In the genomic region with DNA sequence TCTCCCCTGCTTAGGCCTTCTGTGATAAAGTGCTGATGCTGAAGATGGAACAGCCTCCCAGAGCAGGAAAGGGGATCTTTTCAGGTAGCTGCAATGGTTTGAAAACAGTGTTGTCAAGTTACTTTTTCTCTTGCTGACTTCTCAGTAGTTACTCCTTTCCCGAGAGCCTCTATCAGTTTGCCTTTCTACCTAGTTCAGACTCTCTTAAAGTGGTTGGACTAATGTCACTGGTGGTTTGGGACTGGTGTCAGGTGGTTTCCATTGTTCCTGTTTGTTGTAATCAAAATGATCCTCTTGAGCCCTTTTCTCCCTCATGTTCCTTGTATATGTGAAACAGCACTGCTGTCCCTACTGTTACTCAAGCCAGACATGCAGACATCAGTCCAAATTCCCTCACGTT, we compare ENCODE assay signal across 17 cellular contexts.
A peak's percentile ranks its signal among the peaks of the same experiment; 100 is the strongest.
DNase-seq lines count a peak whose midpoint lies in the region; ATAC-seq and TF ChIP-seq lines count a peak whose summit lies in the region.
"Had no signal": no experiment of that assay in that cellular context is flagged by ENCODE, and none has a peak within 500 bp of the region (broad histone marks: within the 10 kb centered on the region; RNA-seq: fewer than 3 reads in every experiment).

No MANE protein-coding gene starts in this region.

- no peaks in the 10 kb centered on the region for H3K27me3 ChIP-seq in CD8-positive, alpha-beta T cell (ENCODE audit: insufficient read depth, low read length)
- H3K27me3 ChIP-seq in H9 (ENCODE audit: insufficient read depth, low read length) (no peaks in the 10 kb centered on the region), endodermal cell (ENCODE audit: control insufficient read depth, insufficient read depth, low read length, poor library complexity, severe bottlenecking) (no peaks in the 10 kb centered on the region), transverse colon (no peaks in the 10 kb centered on the region)
- H3K27me3 ChIP-seq: SJCRH30 had no signal

- no peak overlapping the region for H2BK15ac ChIP-seq in H9 (ENCODE audit: low read depth, low read length)

- H2BK20ac ChIP-seq in H9 (ENCODE audit: low read depth, low read length, poor library complexity, severe bottlenecking): no peak overlapping the region

- H3K23me2 ChIP-seq in H9 (ENCODE audit: insufficient read length, low read depth, low read length, poor library complexity, severe bottlenecking): no peaks in the 10 kb centered on the region

- in situ Hi-C loops in transverse colon (cut with MboI; ENCODE audit: low pct_ligation_motif_present in 1 of 4, low pct_unique_long_range_greater_than_20kb in 1 of 4, low sequenced_read_pairs in 3 of 4): loop anchor here in 2 of 4 donors (10.0 to 25.0 kb wide), 2 partner anchors 243 to 700 kb away; no protein-coding TSS in a partner anchor

- H3K36me3 ChIP-seq in CD8-positive, alpha-beta T cell (ENCODE audit: insufficient read depth, low read length): no peaks in the 10 kb centered on the region
- H3K36me3 ChIP-seq in endodermal cell (ENCODE audit: control insufficient read depth, insufficient read depth, low read length): no peaks in the 10 kb centered on the region
- no peaks in the 10 kb centered on the region for H3K36me3 ChIP-seq in transverse colon
- H3K36me3 ChIP-seq: SJCRH30 had no signal

- peaks cover 20% of the 10 kb centered on the region for H3K36me3 Mint-ChIP-seq in CD8-positive, alpha-beta T cell
- peaks cover 0 to 8% (median 4%) of the 10 kb centered on the region in 3 experiments; a peak in 2 of 7 replicates for H3K36me3 Mint-ChIP-seq in H9 (ENCODE audit: insufficient read depth in 1 of 3, low read depth in 3 of 3)
- H3K36me3 Mint-ChIP-seq in endodermal cell (ENCODE audit: low read depth): peaks cover 14% of the 10 kb centered on the region
- H3K36me3 Mint-ChIP-seq in nephron progenitor cell (ENCODE audit: low read depth): peaks cover 36% of the 10 kb centered on the region

- H2BK120ac ChIP-seq in H9 (ENCODE audit: low read depth, low read length, poor library complexity, severe bottlenecking): no peak overlapping the region

- no peak overlapping the region for H2AFZ ChIP-seq in H9 (ENCODE audit: low read length)

- no peak for TF ChIP-seq POLR2A in transverse colon (IDR thresholded peaks at IDR 0.05)

- H3K4me1 Mint-ChIP-seq in CD8-positive, alpha-beta T cell (ENCODE audit: low read depth): peaks cover 18% of the 10 kb centered on the region
- H3K4me1 Mint-ChIP-seq in H9 (peaks cover 44 to 47% of the 10 kb centered on the region in 2 experiments), endodermal cell (peaks cover 34% of the 10 kb centered on the region), nephron progenitor cell (peaks cover 39% of the 10 kb centered on the region)

- H3K27me3 Mint-ChIP-seq in CD8-positive, alpha-beta T cell (ENCODE audit: low read depth): no peaks in the 10 kb centered on the region
- H3K27me3 Mint-ChIP-seq in H9 (ENCODE audit: low read depth) (no peaks in the 10 kb centered on the region), endodermal cell (ENCODE audit: insufficient read depth) (no peaks in the 10 kb centered on the region), nephron progenitor cell (ENCODE audit: low read depth, poor library complexity) (no peaks in the 10 kb centered on the region)
- H3K27me3 Mint-ChIP-seq: B cell; CD4-positive, CD25-positive, alpha-beta regulatory T cell had no signal

- peak overlapping the region; percentile 77 for H3K27ac Mint-ChIP-seq in CD8-positive, alpha-beta T cell
- H3K27ac Mint-ChIP-seq in H9 (peak overlapping the region in 2 of 3 experiments; percentile 5 to 31; a peak in 4 of 7 replicates), endodermal cell (no peak overlapping the region), nephron progenitor cell (peak overlapping the region; percentile 89)
- H3K27ac Mint-ChIP-seq: B cell had no signal

- no peaks in the 10 kb centered on the region for H3K79me2 ChIP-seq in H9 (ENCODE audit: insufficient read depth, low read length)

- no peak for TF ChIP-seq EP300 in transverse colon (IDR thresholded peaks at IDR 0.05; ENCODE audit: low read depth)

- DNase-seq in CD8-positive, alpha-beta T cell: no peak
- DNase-seq in H9 (no peak), endodermal cell (no peak), nephron progenitor cell (no peak), DMS53 treated with DMSO at 0.1 percent for 48 hours (lab: John Stamatoyannopoulos, UW; ENCODE audit: unreplicated experiment) (no peak), posterior vena cava (ENCODE audit: low spot score) (no peak), transverse colon (no peak)
- DNase-seq: ACHN; CD4-positive, CD25-positive, alpha-beta regulatory T cell; DMS79 treated with DMSO at 0.1 percent for 48 hours; NCI-H1105 treated with DMSO at 0.1 percent for 48 hours; NCI-H1694 treated with DMSO at 0.1 percent for 48 hours; NCI-H748 treated with DMSO at 0.1 percent for 48 hours; OCI-M1; SJCRH30 had no signal

- H3K4me1 ChIP-seq in CD8-positive, alpha-beta T cell (ENCODE audit: insufficient read depth, low read length): no peaks in the 10 kb centered on the region
- H3K4me1 ChIP-seq in H9 (ENCODE audit: insufficient read depth, low read length): peaks cover 12% of the 10 kb centered on the region
- H3K4me1 ChIP-seq in endodermal cell (ENCODE audit: control insufficient read depth, insufficient read depth, low read length): peaks cover 2% of the 10 kb centered on the region
- H3K4me1 ChIP-seq in transverse colon: peaks cover 5 to 20% (median 12%) of the 10 kb centered on the region in 4 donors
- H3K4me1 ChIP-seq: SJCRH30 had no signal

- no peak overlapping the region for H2BK12ac ChIP-seq in H9 (ENCODE audit: insufficient read length, low read depth, low read length)

- H2BK5ac ChIP-seq in H9 (ENCODE audit: insufficient read length, low read length): no peak overlapping the region

- intact Hi-C loops in CD8-positive, alpha-beta T cell (cut with DNase I, micrococcal nuclease): loop anchor here in 1 of 2 experiments (5.0 kb wide), 1 partner anchor 710 kb away; no protein-coding TSS in a partner anchor
- intact Hi-C loops in posterior vena cava (cut with DNase I): no loop called here
- intact Hi-C loops in transverse colon (cut with DNase I; ENCODE audit: low total_unique reads): no loop called here

- H4K91ac ChIP-seq in H9 (ENCODE audit: insufficient read length, low read depth, low read length): no peak overlapping the region

- WGBS in H9 (ENCODE audit: extremely low coverage, insufficient read length, low lambda C conversion rate): no CpG with 5 or more reads among the region's 2 CpGs
- WGBS in endodermal cell (ENCODE audit: insufficient coverage in 1 of 2, insufficient read length in 1 of 2), 2 experiments: 95% methylated on average over 2 of the region's 2 CpGs; no CpG with 5 or more reads in 1 of the 2 experiments
- WGBS in transverse colon (ENCODE audit: low coverage in 1 of 2), 2 donors: 83 to 86% methylated on average over 1 to 2 of the region's 2 CpGs

- no peaks in the 10 kb centered on the region for H3K79me1 ChIP-seq in H9 (ENCODE audit: insufficient read depth, low read depth, low read length, poor library complexity, severe bottlenecking)

- no peak overlapping the region for H4K8ac ChIP-seq in H9 (replicated peaks; ENCODE audit: insufficient read length, low read depth, low read length)

- no peak overlapping the region for H4K5ac ChIP-seq in H9 (ENCODE audit: insufficient read length, low read depth, low read length)

- H3K9me3 Mint-ChIP-seq in CD8-positive, alpha-beta T cell: no peaks in the 10 kb centered on the region
- no peaks in the 10 kb centered on the region for H3K9me3 Mint-ChIP-seq in H9
- H3K9me3 Mint-ChIP-seq in endodermal cell: no peaks in the 10 kb centered on the region
- H3K9me3 Mint-ChIP-seq in nephron progenitor cell: peaks cover 16% of the 10 kb centered on the region
- H3K9me3 Mint-ChIP-seq: CD4-positive, CD25-positive, alpha-beta regulatory T cell had no signal

- no peak overlapping the region for H3K4me3 ChIP-seq in CD8-positive, alpha-beta T cell (ENCODE audit: low read depth, low read length)
- no peak overlapping the region for H3K4me3 ChIP-seq in endodermal cell (ENCODE audit: low read length)
- H3K4me3 ChIP-seq in transverse colon: no peak overlapping the region
- H3K4me3 ChIP-seq: SJCRH30 had no signal

- H3T11ph ChIP-seq in H9 (ENCODE audit: low read length): no peak overlapping the region

- H3K4me3 Mint-ChIP-seq in CD8-positive, alpha-beta T cell: no peak overlapping the region
- no peak overlapping the region for H3K4me3 Mint-ChIP-seq in H9
- no peak overlapping the region for H3K4me3 Mint-ChIP-seq in endodermal cell
- no peak overlapping the region for H3K4me3 Mint-ChIP-seq in nephron progenitor cell
- H3K4me3 Mint-ChIP-seq: B cell; CD4-positive, CD25-positive, alpha-beta regulatory T cell had no signal

- CTCF ChIA-PET in CD8-positive, alpha-beta T cell (lab: Charles Lee): interaction anchor here (0.9 to 1.0 kb wide), 2 partner anchors 10 to 55 kb away, joined by 3 to 4 read pairs; no protein-coding TSS in a partner anchor

- no peak overlapping the region for H3K27ac ChIP-seq in CD8-positive, alpha-beta T cell (ENCODE audit: low read depth, low read length)
- H3K27ac ChIP-seq in H9 (ENCODE audit: insufficient read length, low read depth, low read length) (no peak overlapping the region), endodermal cell (ENCODE audit: low read depth, low read length) (peak overlapping the region; percentile 50), transverse colon (no peak overlapping the region)
- H3K27ac ChIP-seq: RWPE1, SJCRH30 had no signal

- H3K18ac ChIP-seq in H9 (ENCODE audit: insufficient read length, low read depth, low read length): no peak overlapping the region

- H3K4ac ChIP-seq in H9 (ENCODE audit: low read depth, low read length): no peak overlapping the region

- H2AK5ac ChIP-seq in H9 (ENCODE audit: insufficient read length, low read length): no peak overlapping the region

- POLR2A ChIA-PET in CD8-positive, alpha-beta T cell (lab: Charles Lee): no interaction called here

- no peak overlapping the region for H3K23ac ChIP-seq in H9 (ENCODE audit: insufficient read length, low read depth, low read length)

- no peak overlapping the region for H3K4me2 ChIP-seq in H9 (ENCODE audit: insufficient read depth, insufficient read length, low read length)

- no peak overlapping the region for H3K14ac ChIP-seq in H9 (ENCODE audit: insufficient read depth, low read length)

- no peaks in the 10 kb centered on the region for H3K9me3 ChIP-seq in CD8-positive, alpha-beta T cell (ENCODE audit: low read length)
- H3K9me3 ChIP-seq in H9 (ENCODE audit: control insufficient read depth, low read depth, low read length): no peaks in the 10 kb centered on the region
- H3K9me3 ChIP-seq in endodermal cell (ENCODE audit: control insufficient read depth, low read length): no peaks in the 10 kb centered on the region
- no peaks in the 10 kb centered on the region for H3K9me3 ChIP-seq in transverse colon
- H3K9me3 ChIP-seq: SJCRH30 had no signal

- H4K20me1 ChIP-seq in H9 (ENCODE audit: control insufficient read depth, insufficient read depth, insufficient read length): no peaks in the 10 kb centered on the region

- no peak overlapping the region for H3K56ac ChIP-seq in H9 (ENCODE audit: insufficient read length, low read depth, low read length)

- H3K9ac ChIP-seq in H9 (ENCODE audit: extremely low read depth, insufficient read length, low read length): no peak overlapping the region
- no peak overlapping the region for H3K9ac ChIP-seq in endodermal cell (ENCODE audit: extremely low read depth, low read length, poor library complexity, severe bottlenecking)

- ATAC-seq in CD8-positive, alpha-beta T cell: no peak

- TF ChIP-seq CTCF in CD8-positive, alpha-beta T cell (IDR thresholded peaks at IDR 0.05): no peak
- TF ChIP-seq CTCF in H9 (conservative IDR thresholded peaks at IDR 0.05) (no peak), endodermal cell (conservative IDR thresholded peaks at IDR 0.05) (no peak), nephron progenitor cell (IDR thresholded peaks at IDR 0.05) (no peak), transverse colon (IDR thresholded peaks at IDR 0.05) (no peak)
